Comparison of ENCODE assay signal across 23 cellular contexts in the genomic region with DNA sequence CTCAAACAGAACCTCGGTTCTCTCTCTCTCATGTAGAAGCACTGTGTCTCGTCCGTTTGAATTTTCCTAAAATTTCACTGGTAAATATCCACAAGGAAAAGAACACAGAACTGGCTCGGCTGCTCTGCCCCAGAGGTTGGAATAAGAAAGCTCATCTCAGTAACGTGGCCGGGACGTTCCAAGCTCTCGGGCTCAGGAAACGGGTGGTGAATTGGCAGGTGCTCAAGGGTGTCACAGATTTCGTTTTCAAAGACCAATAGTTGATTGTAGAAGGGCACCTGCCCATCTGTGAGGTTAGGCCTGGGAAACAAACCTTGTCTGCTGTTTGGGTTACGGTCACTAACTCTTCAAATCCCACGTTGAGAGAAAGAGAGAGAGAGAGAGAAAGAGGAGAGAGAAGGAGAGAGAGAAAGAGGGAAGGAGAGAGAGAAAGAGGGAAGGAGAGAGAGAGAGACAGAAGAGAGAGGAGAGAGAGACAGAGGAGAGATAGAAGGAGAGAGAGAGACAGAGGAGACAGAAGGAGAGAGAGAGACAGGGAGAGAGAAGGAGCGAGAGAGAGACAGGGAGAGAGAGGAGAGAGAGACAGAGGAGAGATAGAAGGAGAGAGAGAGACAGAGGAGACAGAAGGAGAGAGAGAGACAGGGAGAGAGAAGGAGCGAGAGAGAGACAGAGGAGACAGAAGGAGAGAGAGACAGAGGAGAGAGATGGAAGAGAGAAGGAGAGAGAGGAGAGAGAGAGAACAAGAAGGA.
"Had no signal": no experiment of that assay in that cellular context is flagged by ENCODE, and none has a peak within 500 bp of the region (broad histone marks: within the 10 kb centered on the region; RNA-seq: fewer than 3 reads in every experiment).

No MANE protein-coding gene starts in this region.

- H3K4me1 Mint-ChIP-seq: activated CD4-positive, alpha-beta T cell treated with anti-CD3 and anti-CD28 coated beads, Interleukin-2, amount 10 ng/mL, durations not matched to agents 24 days and 14 days; central memory CD8-positive, alpha-beta T cell had no signal

- H3K27me3 ChIP-seq: ascending aorta, colonic mucosa had no signal

- DNase-seq: activated CD4-positive, alpha-beta T cell treated with anti-CD3 and anti-CD28 coated beads, Interleukin-2, amount 10 ng/mL, durations not matched to agents 24 days and 14 days; activated CD8-positive, alpha-beta T cell treated with anti-CD3 and anti-CD28 coated beads, Interleukin-2, amount 10 ng/mL, durations not matched to agents 7 days and 5 days; activated naive CD4-positive, alpha-beta T cell treated with anti-CD3 and anti-CD28 coated beads, Interleukin-2, amount 50 U/mL, for 16 hours; activated T-cell treated with anti-CD3 and anti-CD28 coated beads, Interleukin-2, amount 50 U/mL, for 24 hours; colonic mucosa; left ventricle myocardium inferior; mucosa of descending colon; naive B cell; stimulated activated CD4-positive, alpha-beta T cell treated with anti-CD3 and anti-CD28 coated beads, Interleukin-4, amount 100 ng/mL, for 24 hours; stomach; T-cell had no signal

- H3K4me2 ChIP-seq: smooth muscle cell had no signal

- H3K36me3 Mint-ChIP-seq: memory B cell; stimulated activated effector memory CD8-positive, alpha-beta T cell treated with anti-CD3 and anti-CD28 coated beads, Interleukin-12 subunit alpha, Interleukin-12 subunit beta, amount 100 ng/mL, for 72 hours; T-cell; type B pancreatic cell had no signal

- H3K27ac ChIP-seq: ascending aorta, colonic mucosa, left ventricle myocardium inferior, neutrophil, parathyroid adenoma, stomach had no signal

- ATAC-seq: activated CD8-positive, alpha-beta T cell treated with anti-CD3 and anti-CD28 coated beads, Interleukin-2, amount 10 ng/mL, durations not matched to agents 7 days and 5 days; mucosa of descending colon; sciatic nerve; stimulated activated effector memory CD8-positive, alpha-beta T cell treated with anti-CD3 and anti-CD28 coated beads, Interleukin-12 subunit alpha, Interleukin-12 subunit beta, amount 100 ng/mL, for 72 hours; T-cell had no signal

- H3K9ac ChIP-seq: parathyroid adenoma had no signal

- H3K27ac Mint-ChIP-seq: activated CD4-positive, alpha-beta T cell treated with anti-CD3 and anti-CD28 coated beads, Interleukin-2, amount 10 ng/mL, durations not matched to agents 24 days and 14 days; activated CD8-positive, alpha-beta T cell treated with anti-CD3 and anti-CD28 coated beads, Interleukin-2, amount 10 ng/mL, durations not matched to agents 7 days and 5 days; activated T-cell treated with anti-CD3 and anti-CD28 coated beads, Interleukin-2, amount 50 U/mL, for 24 hours; activated T-helper 2 cell treated with anti-CD3 and anti-CD28 coated beads, Interferon-gamma antibody, Interleukin-2, Interleukin-4, amounts not matched to agents 10 μg/mL and 5 μg/mL and 100 μg/mL, durations not matched to agents 14 hours and 24 hours and 36 hours; memory B cell; stimulated activated effector memory CD8-positive, alpha-beta T cell treated with anti-CD3 and anti-CD28 coated beads, Interleukin-12 subunit alpha, Interleukin-12 subunit beta, amount 100 ng/mL, for 72 hours; T-cell; type B pancreatic cell had no signal

- H3K36me3 ChIP-seq: ascending aorta, colonic mucosa, left ventricle myocardium inferior, neutrophil, stomach had no signal

- H3K4me3 Mint-ChIP-seq: activated CD4-positive, alpha-beta T cell treated with anti-CD3 and anti-CD28 coated beads, Interleukin-2, amount 10 ng/mL, durations not matched to agents 24 days and 14 days; activated CD8-positive, alpha-beta T cell treated with anti-CD3 and anti-CD28 coated beads, Interleukin-2, amount 10 ng/mL, durations not matched to agents 7 days and 5 days; activated T-cell treated with anti-CD3 and anti-CD28 coated beads, Interleukin-2, amount 50 U/mL, for 24 hours; central memory CD8-positive, alpha-beta T cell; memory B cell; stimulated activated effector memory CD8-positive, alpha-beta T cell treated with anti-CD3 and anti-CD28 coated beads, Interleukin-12 subunit alpha, Interleukin-12 subunit beta, amount 100 ng/mL, for 72 hours; T-cell; type B pancreatic cell had no signal

- H3K9me3 ChIP-seq: ascending aorta, colonic mucosa, left ventricle myocardium inferior, neutrophil had no signal

- FAIRE-seq: endometrium, frontal cortex had no signal

- H3K9me3 Mint-ChIP-seq: type B pancreatic cell had no signal

- H3K4me1 ChIP-seq: ascending aorta, colonic mucosa, left ventricle myocardium inferior, parathyroid adenoma, stomach had no signal

- H3K4me3 ChIP-seq: ascending aorta, colonic mucosa, left ventricle myocardium inferior, mucosa of descending colon, smooth muscle cell, stomach had no signal

- H3K27me3 Mint-ChIP-seq: central memory CD8-positive, alpha-beta T cell had no signal
